In genomic region chr3:60064210-60065178, GRCh38 we compare ENCODE assay signal across 11 cellular contexts.
A peak's percentile ranks its signal among the peaks of the same experiment; 100 is the strongest.
DNase-seq lines count a peak whose midpoint lies in the region; ATAC-seq, FAIRE-seq and TF ChIP-seq lines count a peak whose summit lies in the region.
"Had no signal": no experiment of that assay in that cellular context is flagged by ENCODE, and none has a peak within 500 bp of the region (broad histone marks: within the 10 kb centered on the region; RNA-seq: fewer than 3 reads in every experiment).

No MANE protein-coding gene starts in this region.

- H3K9me3 Mint-ChIP-seq in CD4-positive, alpha-beta memory T cell: no peaks in the 10 kb centered on the region

- H3K9me3 ChIP-seq in CD4-positive, alpha-beta memory T cell (ENCODE audit: control insufficient read depth in 1 of 2, low read length in 2 of 2): no peaks in the 10 kb centered on the region
- H3K9me3 ChIP-seq in left lung: no peaks in the 10 kb centered on the region
- H3K9me3 ChIP-seq: neutrophil, SJCRH30 had no signal

- POLR2A ChIA-PET in CD4-positive, alpha-beta memory T cell (lab: Charles Lee; ENCODE audit: partially characterized antibody): interaction anchor here (0.7 to 3.0 kb wide), 9 partner anchors 9 to 54 kb away, joined by 3 to 14 read pairs (median 4); no protein-coding TSS in a partner anchor

- H3K27ac Mint-ChIP-seq in CD4-positive, alpha-beta memory T cell: peak overlapping the region in 6 of 7 donors; percentile 11 to 91 (median 72)

- no peak for DNase-seq in CD4-positive, alpha-beta memory T cell
- DNase-seq in HS-5 (ENCODE audit: low read depth) (peak; percentile 49), astrocyte of the hippocampus (ENCODE audit: low read depth, low spot score) (peak; percentile 82), left lung (no peak), NCI-H446 treated with DMSO at 0.1 percent for 48 hours (lab: John Stamatoyannopoulos, UW) (no peak), D721Med (ENCODE audit: insufficient read length, low spot score) (no peak), CD1c-positive myeloid dendritic cell (ENCODE audit: extremely low spot score) (no peak), SHP77 treated with DMSO at 0.1 percent for 48 hours (lab: John Stamatoyannopoulos, UW) (no peak)
- DNase-seq: NCI-H2081 treated with DMSO at 0.1 percent for 48 hours had no signal

- CTCF ChIA-PET in CD4-positive, alpha-beta memory T cell (lab: Charles Lee; ENCODE audit: partially characterized antibody): interaction anchor here (1.0 to 1.6 kb wide), 3 partner anchors 9 to 15 kb away, joined by 3 to 5 read pairs (median 3); no protein-coding TSS in a partner anchor

- peaks cover 55% of the 10 kb centered on the region for H3K4me1 ChIP-seq in CD4-positive, alpha-beta memory T cell (ENCODE audit: insufficient read depth, low read length)
- no peaks in the 10 kb centered on the region for H3K4me1 ChIP-seq in left lung
- H3K4me1 ChIP-seq: SJCRH30 had no signal

- peak; percentile 62 for ATAC-seq in left lung

- H3K27me3 Mint-ChIP-seq in CD4-positive, alpha-beta memory T cell: no peaks in the 10 kb centered on the region

- peak overlapping the region in 3 of 8 donors; percentile 64 to 72 (median 70) for H3K4me3 Mint-ChIP-seq in CD4-positive, alpha-beta memory T cell

- no peak overlapping the region for H3K4me3 ChIP-seq in CD4-positive, alpha-beta memory T cell (ENCODE audit: low read length in 2 of 2)
- no peak overlapping the region for H3K4me3 ChIP-seq in left lung
- H3K4me3 ChIP-seq: SJCRH30 had no signal

- no peak for TF ChIP-seq CTCF in left lung (IDR thresholded peaks at IDR 0.05)
- TF ChIP-seq CTCF in D721Med (IDR thresholded peaks at IDR 0.05; ENCODE audit: insufficient read depth, missing control alignments): no peak

- H3K27me3 ChIP-seq in CD4-positive, alpha-beta memory T cell (ENCODE audit: insufficient read depth, low read length): no peaks in the 10 kb centered on the region
- no peaks in the 10 kb centered on the region for H3K27me3 ChIP-seq in left lung
- H3K27me3 ChIP-seq: neutrophil, SJCRH30 had no signal

- no peak for FAIRE-seq in D721Med (lab: Jason Lieb, UNC)

- H3K36me3 Mint-ChIP-seq in CD4-positive, alpha-beta memory T cell: peaks cover 2 to 14% of the 10 kb centered on the region in 2 donors

- no peaks in the 10 kb centered on the region for H3K36me3 ChIP-seq in CD4-positive, alpha-beta memory T cell (ENCODE audit: insufficient read depth, low read length)
- no peaks in the 10 kb centered on the region for H3K36me3 ChIP-seq in left lung
- H3K36me3 ChIP-seq: neutrophil, SJCRH30 had no signal

- H3K27ac ChIP-seq in CD4-positive, alpha-beta memory T cell (ENCODE audit: low read depth, low read length): no peak overlapping the region
- H3K27ac ChIP-seq in left lung: no peak overlapping the region
- H3K27ac ChIP-seq: neutrophil, SJCRH30 had no signal

- peaks cover 33 to 60% (median 50%) of the 10 kb centered on the region in 4 donors for H3K4me1 Mint-ChIP-seq in CD4-positive, alpha-beta memory T cell

- intact Hi-C loops in CD4-positive, alpha-beta memory T cell (cut with micrococcal nuclease): loop anchor here (1.0 to 2.0 kb wide), 3 partner anchors 9 to 16 kb away; no protein-coding TSS in a partner anchor
- intact Hi-C loops in left lung (cut with DNase I): no loop called here

Comparison
In these comparisons a context has a peak if more than half of its experiments do, and no peak if none do; other contexts are left out.
1. DNase-seq: peak in HS-5 (single experiment) and astrocyte of the hippocampus (single experiment); none in CD4-positive, alpha-beta memory T cell (0 of 5), left lung (0 of 2), NCI-H446 treated with DMSO at 0.1 percent for 48 hours (single experiment), D721Med (single experiment), CD1c-positive myeloid dendritic cell (single experiment) and SHP77 treated with DMSO at 0.1 percent for 48 hours (single experiment).